ENCODE assay signal across 8 cellular contexts in genomic region chr7:95246935-95247370, GRCh38.
DNase-seq lines count a peak whose midpoint lies in the region; ATAC-seq and TF ChIP-seq lines count a peak whose summit lies in the region.

No MANE protein-coding gene starts in this region.

- H3K4me1 Mint-ChIP-seq in CD8-positive, alpha-beta memory T cell: no peaks in the 10 kb centered on the region

- H3K36me3 Mint-ChIP-seq in CD8-positive, alpha-beta memory T cell: no peaks in the 10 kb centered on the region

- peak; percentile 65 for ATAC-seq in GM18870 (IDR thresholded peaks at IDR 0.05; ENCODE audit: unreplicated experiment)
- no peak for ATAC-seq in stimulated activated naive CD8-positive, alpha-beta T cell treated with anti-CD3 and anti-CD28 coated beads, Interleukin-15, Interleukin-2, amounts not matched to agents 100 U/mL and 50 U/mL, for 24 hours
- ATAC-seq in HG02588 (IDR thresholded peaks at IDR 0.05; ENCODE audit: unreplicated experiment): no peak

- peaks cover 0 to 3% of the 10 kb centered on the region in 2 donors for H3K27me3 Mint-ChIP-seq in CD8-positive, alpha-beta memory T cell

- H3K36me3 ChIP-seq in CD8-positive, alpha-beta memory T cell (ENCODE audit: insufficient read depth, low read length): no peaks in the 10 kb centered on the region
- H3K36me3 ChIP-seq in KMS-11 (ENCODE audit: insufficient read depth) (no peaks in the 10 kb centered on the region), NT2/D1 (ENCODE audit: insufficient read depth, insufficient read length, low read length) (no peaks in the 10 kb centered on the region)

- H3K9me3 ChIP-seq in CD8-positive, alpha-beta memory T cell (ENCODE audit: low read length): no peaks in the 10 kb centered on the region
- no peaks in the 10 kb centered on the region for H3K9me3 ChIP-seq in NT2/D1 (ENCODE audit: insufficient read depth, low read length)

- no peak overlapping the region for H3K4me3 Mint-ChIP-seq in CD8-positive, alpha-beta memory T cell

- peak overlapping the region; percentile 32; the same call in 1 of the 2 replicates for H2AFZ ChIP-seq in KMS-11 (ENCODE audit: low read depth)

- H3K4me3 ChIP-seq in CD8-positive, alpha-beta memory T cell (ENCODE audit: low read length): no peak overlapping the region
- no peak overlapping the region for H3K4me3 ChIP-seq in KMS-11 (IDR thresholded peaks at IDR 0.05; ENCODE audit: insufficient read depth, low read depth, low read length)
- H3K4me3 ChIP-seq in NT2/D1 (ENCODE audit: insufficient read length, low read depth): no peak overlapping the region
- H3K4me3 ChIP-seq in cardiac fibroblast (replicated peaks in 1 of 2; ENCODE audit: low read depth in 2 of 2, low read length in 2 of 2): no peak overlapping the region

- TF ChIP-seq CTCF in KMS-11 (conservative IDR thresholded peaks at IDR 0.05; ENCODE audit: low read depth, low read length) (peak; percentile 96), cardiac fibroblast (IDR thresholded peaks at IDR 0.05; ENCODE audit: low read depth, low read length) (peak; percentile 62)

- no peak overlapping the region for H3K27ac ChIP-seq in CD8-positive, alpha-beta memory T cell (ENCODE audit: low read depth, low read length)
- H3K27ac ChIP-seq in KMS-11: no peak overlapping the region

- H3K4me2 ChIP-seq in KMS-11: no peak overlapping the region

- no peaks in the 10 kb centered on the region for H3K27me3 ChIP-seq in CD8-positive, alpha-beta memory T cell (ENCODE audit: insufficient read depth, low read length, poor library complexity, severe bottlenecking)
- H3K27me3 ChIP-seq in KMS-11 (ENCODE audit: insufficient read depth, low read depth) (no peaks in the 10 kb centered on the region), NT2/D1 (ENCODE audit: insufficient read depth, insufficient read length) (no peaks in the 10 kb centered on the region)

- no peaks in the 10 kb centered on the region for H3K4me1 ChIP-seq in CD8-positive, alpha-beta memory T cell (ENCODE audit: insufficient read depth, low read length)
- H3K4me1 ChIP-seq in KMS-11 (ENCODE audit: low read depth, poor library complexity, severe bottlenecking) (peaks cover 11% of the 10 kb centered on the region), NT2/D1 (ENCODE audit: insufficient read depth, insufficient read length) (no peaks in the 10 kb centered on the region)

- H3K9me3 Mint-ChIP-seq in CD8-positive, alpha-beta memory T cell: no peaks in the 10 kb centered on the region

- H3K9ac ChIP-seq in KMS-11: no peak overlapping the region
- H3K9ac ChIP-seq in NT2/D1 (ENCODE audit: insufficient read length, low read depth): no peak overlapping the region

- H4K20me1 ChIP-seq in KMS-11 (ENCODE audit: insufficient read depth): no peaks in the 10 kb centered on the region

- POLR2A ChIA-PET in CD8-positive, alpha-beta memory T cell (lab: Charles Lee): no interaction called here

- DNase-seq in CD8-positive, alpha-beta memory T cell: peak in 3 of 5 donors; percentile 0 to 31 (median 4)
- peak; percentile 73 for DNase-seq in NT2/D1 (ENCODE audit: low read depth, low spot score)
- DNase-seq in cardiac fibroblast (ENCODE audit: low read depth in 2 of 2): peak; percentile 84 to 91
- DNase-seq in islet precursor cell: peak; percentile 68
- peak; percentile 7 for DNase-seq in stimulated activated naive CD8-positive, alpha-beta T cell treated with anti-CD3 and anti-CD28 coated beads, Interleukin-15, Interleukin-2, amounts not matched to agents 100 U/mL and 50 U/mL, for 24 hours

- no peak overlapping the region for H3K27ac Mint-ChIP-seq in CD8-positive, alpha-beta memory T cell

- CTCF ChIA-PET in CD8-positive, alpha-beta memory T cell (lab: Charles Lee): no interaction called here

- no peaks in the 10 kb centered on the region for H3K79me2 ChIP-seq in KMS-11 (ENCODE audit: insufficient read depth, low read depth)

Comparison
In these comparisons a context has a peak if more than half of its experiments do, and no peak if none do; other contexts are left out.
1. DNase-seq: peak in every context shown above with its lines; median percentile 88 in cardiac fibroblast; 73 in NT2/D1; 68 in islet precursor cell; 7 in stimulated activated naive CD8-positive, alpha-beta T cell treated with anti-CD3 and anti-CD28 coated beads, Interleukin-15, Interleukin-2, amounts not matched to agents 100 U/mL and 50 U/mL, for 24 hours; 4 in CD8-positive, alpha-beta memory T cell.